In genomic region chr20:25541676-25542075, GRCh38 we compare ENCODE assay signal across 1 cellular context.
TF ChIP-seq lines count a peak whose summit lies in the region.

No MANE protein-coding gene starts in this region.

TF ChIP-seq in HepG2, 621 proteins besides CTCF, POLR2A, EP300 and RAD21:
- TF ChIP-seq MLXIP (CRISPR knock-in tag; IDR thresholded peaks at IDR 0.05; ENCODE audit: borderline replicate concordance) (no peak), ZNF687 (CRISPR knock-in tag; IDR thresholded peaks at IDR 0.05) (peak; percentile 33)
